In the genomic region with DNA sequence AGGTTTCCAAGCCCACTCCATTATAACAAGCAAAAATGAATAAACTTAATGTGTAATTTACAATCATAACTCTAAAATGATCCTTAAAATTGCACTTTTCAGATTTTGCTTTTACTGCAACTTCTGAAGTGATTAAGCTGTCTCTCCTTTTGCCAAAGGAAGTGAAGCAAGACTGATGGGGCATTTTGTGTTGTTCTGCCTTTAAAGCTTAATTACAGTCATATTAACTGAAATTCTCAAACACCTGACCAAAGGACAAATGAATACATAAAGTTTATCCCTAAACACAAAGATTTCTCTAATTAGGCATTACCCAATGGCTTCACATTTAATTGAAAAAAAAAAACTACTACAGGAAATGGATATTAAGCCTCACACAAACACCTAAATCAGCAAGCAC, we compare ENCODE assay signal across 25 cellular contexts.
DNase-seq lines count a peak whose midpoint lies in the region; ATAC-seq, FAIRE-seq and TF ChIP-seq lines count a peak whose summit lies in the region.
"Had no signal": no experiment of that assay in that cellular context is flagged by ENCODE, and none has a peak within 500 bp of the region (broad histone marks: within the 10 kb centered on the region; RNA-seq: fewer than 3 reads in every experiment).

No MANE protein-coding gene starts in this region.

- H3K27me3 ChIP-seq in HUES48 (ENCODE audit: control insufficient read depth, insufficient read depth, low read length) (no peaks in the 10 kb centered on the region), astrocyte (ENCODE audit: insufficient read depth, low read length) (no peaks in the 10 kb centered on the region)
- H3K27me3 ChIP-seq: esophagus squamous epithelium, MG63, upper lobe of right lung had no signal

- peak; percentile 75 for FAIRE-seq in astrocyte (lab: Jason Lieb, UNC)

- DNase-seq in CD14-positive monocyte (ENCODE audit: low spot score), result no peak
- no peak for DNase-seq in astrocyte (ENCODE audit: low read depth)
- DNase-seq in DMS153 (lab: John Stamatoyannopoulos, UW), result no peak
- no peak for DNase-seq in SIG-M5 treated with dmso at 0.1 percent for 504 hours (lab: John Stamatoyannopoulos, UW; ENCODE audit: unreplicated experiment)
- DNase-seq in NCI-H1105 treated with DMSO at 0.1 percent for 48 hours (lab: John Stamatoyannopoulos, UW), result no peak
- DNase-seq: activated CD4-positive, CD25-positive, alpha-beta regulatory T cell; activated T-cell treated with anti-CD3 and anti-CD28 coated beads, Interleukin-2, amount 50 U/mL, for 48 hours; COR-L47; DND-41; effector CD8-positive, alpha-beta T cell; esophagus squamous epithelium; HCEC 1CT; IMR-90; left colon; MG63; NCI-H1930; NCI-H226; nephron progenitor cell; PC-9; stimulated activated CD4-positive, alpha-beta T cell treated with anti-CD3 and anti-CD28 coated beads, Interleukin-12 subunit alpha, Interleukin-12 subunit beta, amount 100 ng/mL, for 4 hours; upper lobe of right lung had no signal

- H3K4me3 ChIP-seq in HUES48 (ENCODE audit: low read depth, low read length), result no peak overlapping the region
- no peak overlapping the region for H3K4me3 ChIP-seq in astrocyte (ENCODE audit: insufficient read depth, low read depth, low read length)
- H3K4me3 ChIP-seq: esophagus squamous epithelium, MG63, PC-9, upper lobe of right lung had no signal

- no peaks in the 10 kb centered on the region for H3K27me3 Mint-ChIP-seq in CD14-positive monocyte (ENCODE audit: low read depth in 3 of 3)
- H3K27me3 Mint-ChIP-seq in astrocyte (ENCODE audit: low read depth, unreplicated experiment), result no peaks in the 10 kb centered on the region
- H3K27me3 Mint-ChIP-seq in nephron (ENCODE audit: low read depth), result no peaks in the 10 kb centered on the region

- TF ChIP-seq CTCF in CD14-positive monocyte (IDR thresholded peaks at IDR 0.05) (no peak), astrocyte (IDR thresholded peaks at IDR 0.05; ENCODE audit: insufficient read depth, low read depth, low read length) (no peak), nephron (IDR thresholded peaks at IDR 0.05; ENCODE audit: unreplicated experiment in 3 of 3) (no peak)

- H3K4me1 ChIP-seq in HUES48 (ENCODE audit: control insufficient read depth, insufficient read depth, low read length) (peaks cover 86% of the 10 kb centered on the region), astrocyte (ENCODE audit: insufficient read depth, low read length) (peaks cover 25% of the 10 kb centered on the region)

- intact Hi-C loops in CD14-positive monocyte (cut with micrococcal nuclease), result no loop called here

- peak overlapping the region in 5 of 7 donors; percentile 41 to 85 (median 73) for H3K27ac Mint-ChIP-seq in CD14-positive monocyte
- no peak overlapping the region for H3K27ac Mint-ChIP-seq in astrocyte (ENCODE audit: unreplicated experiment)
- peak overlapping the region; percentile 76 to 92 (median 80) for H3K27ac Mint-ChIP-seq in nephron

- no peak for ATAC-seq in GM21367 (IDR thresholded peaks at IDR 0.05; ENCODE audit: unreplicated experiment)
- ATAC-seq: upper lobe of right lung had no signal

- H3K9me3 Mint-ChIP-seq in CD14-positive monocyte (no peaks in the 10 kb centered on the region), astrocyte (ENCODE audit: unreplicated experiment) (no peaks in the 10 kb centered on the region), nephron (no peaks in the 10 kb centered on the region)
- H3K9me3 Mint-ChIP-seq: activated naive CD4-positive, alpha-beta T cell treated with anti-CD3 and anti-CD28 coated beads, Interleukin-2, amount 50 U/mL, for 72 hours had no signal

- H4K20me1 ChIP-seq in astrocyte (ENCODE audit: insufficient read depth, low read length), result no peaks in the 10 kb centered on the region

- H3K4me3 Mint-ChIP-seq in CD14-positive monocyte (no peak overlapping the region), astrocyte (ENCODE audit: unreplicated experiment) (no peak overlapping the region), nephron (no peak overlapping the region)
- H3K4me3 Mint-ChIP-seq: nephron progenitor cell had no signal

- peaks cover 42% of the 10 kb centered on the region for H3K79me2 ChIP-seq in astrocyte (ENCODE audit: insufficient read depth, low read length)

- H3K9me3 ChIP-seq in HUES48 (ENCODE audit: control insufficient read depth, insufficient read depth, low read length), result no peaks in the 10 kb centered on the region
- no peaks in the 10 kb centered on the region for H3K9me3 ChIP-seq in astrocyte (ENCODE audit: insufficient read depth, low read depth, low read length)
- H3K9me3 ChIP-seq: esophagus squamous epithelium, MG63, upper lobe of right lung had no signal

- H3K9ac ChIP-seq in HUES48 (ENCODE audit: low read depth, low read length) (no peak overlapping the region), astrocyte (ENCODE audit: low read length) (no peak overlapping the region)

- H3K36me3 ChIP-seq in HUES48 (ENCODE audit: control insufficient read depth, insufficient read depth, low read length) (no peaks in the 10 kb centered on the region), astrocyte (ENCODE audit: insufficient read depth, low read length) (no peaks in the 10 kb centered on the region)
- H3K36me3 ChIP-seq: esophagus squamous epithelium, MG63, upper lobe of right lung had no signal

- H3K4me1 Mint-ChIP-seq in CD14-positive monocyte (peaks cover 31% of the 10 kb centered on the region), astrocyte (ENCODE audit: low read depth, unreplicated experiment) (peaks cover 17% of the 10 kb centered on the region), nephron (peaks cover 47% of the 10 kb centered on the region)

- no peak overlapping the region for H2AFZ ChIP-seq in astrocyte (ENCODE audit: low read depth, low read length)
- H2AFZ ChIP-seq: PC-9 had no signal

- no peak overlapping the region for H3K4me2 ChIP-seq in astrocyte (ENCODE audit: low read length)
- H3K4me2 ChIP-seq: PC-9 had no signal

- H3K27ac ChIP-seq in HUES48 (ENCODE audit: low read depth, low read length) (peak overlapping the region; percentile 25), astrocyte (ENCODE audit: low read depth, low read length) (no peak overlapping the region)
- H3K27ac ChIP-seq: PC-9, upper lobe of right lung had no signal

- no peaks in the 10 kb centered on the region for H3K36me3 Mint-ChIP-seq in CD14-positive monocyte
- H3K36me3 Mint-ChIP-seq in astrocyte (ENCODE audit: low read depth, unreplicated experiment), result no peaks in the 10 kb centered on the region
- H3K36me3 Mint-ChIP-seq in nephron (ENCODE audit: low read depth), result no peaks in the 10 kb centered on the region
- H3K36me3 Mint-ChIP-seq: activated naive CD4-positive, alpha-beta T cell treated with anti-CD3 and anti-CD28 coated beads, Interleukin-2, amount 50 U/mL, for 72 hours had no signal
